1 cellular context compared by ENCODE assay signal in the genomic region with DNA sequence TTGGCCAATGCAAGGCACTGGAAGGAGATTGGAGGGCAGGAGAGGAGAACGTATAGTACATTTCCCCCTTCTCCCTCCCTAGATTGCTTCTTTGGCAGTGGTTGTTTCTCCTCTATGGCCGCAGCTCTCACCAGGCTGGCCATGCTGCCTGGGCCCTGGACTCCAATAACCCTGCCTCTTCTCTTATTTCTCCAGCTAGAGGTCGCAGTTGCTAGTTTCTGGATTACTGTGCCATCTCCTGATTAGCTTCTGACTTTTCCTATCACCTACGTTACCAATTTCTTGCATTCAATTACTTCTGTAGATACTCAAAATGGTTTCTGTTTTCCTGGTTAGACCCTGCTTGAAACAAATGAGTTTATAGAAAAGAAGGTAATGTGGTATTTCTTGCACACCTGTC.
TF ChIP-seq lines count a peak whose summit lies in the region.

No MANE protein-coding gene starts in this region.

TF ChIP-seq in HCT116, 20 proteins besides CTCF, POLR2A, EP300 and RAD21 (continued from another document):
- TF ChIP-seq EZH2phosphoT487 (IDR thresholded peaks at IDR 0.05; ENCODE audit: borderline replicate concordance) (no peak), CEBPB (IDR thresholded peaks at IDR 0.05; ENCODE audit: low read depth) (no peak), ZFX (IDR thresholded peaks at IDR 0.05) (no peak), JUND (IDR thresholded peaks at IDR 0.05) (no peak)
TF ChIP-seq in HCT116: peak in this region for 0.
